In genomic region chr4:102091656-102092055, GRCh38 we compare ENCODE assay signal across 27 cellular contexts.
"Had no signal": no experiment of that assay in that cellular context is flagged by ENCODE, and none has a peak within 500 bp of the region (broad histone marks: within the 10 kb centered on the region; RNA-seq: fewer than 3 reads in every experiment).

No MANE protein-coding gene starts in this region.

- ATAC-seq: activated naive CD4-positive, alpha-beta T cell treated with anti-CD3 and anti-CD28 coated beads, Interleukin-2, amount 50 U/mL, for 72 hours; activated naive CD8-positive, alpha-beta T cell treated with anti-CD3 and anti-CD28 coated beads, Interleukin-2, amount 50 U/mL, for 24 hours; activated T-cell treated with anti-CD3 and anti-CD28 coated beads, Interleukin-2, amount 50 U/mL, for 4 hours; activated T-cell treated with anti-CD3 and anti-CD28 coated beads, Interleukin-2, amount 50 U/mL, for 72 hours; activated T-helper 17 cell treated with anti-CD3 and anti-CD28 coated beads, Interleukin-2, amount 50 U/mL, for 72 hours; body of pancreas had no signal

- DNase-seq: activated effector memory CD4-positive, alpha-beta T cell treated with anti-CD3 and anti-CD28 coated beads, Interleukin-2, amount 50 U/mL, for 16 hours; activated effector memory CD4-positive, alpha-beta T cell treated with Interleukin-2 at 50 U/mL for 16 hours; activated gamma-delta T cell; activated gamma-delta T cell treated with Interleukin-2 at 50 U/mL for 16 hours; activated naive CD4-positive, alpha-beta T cell; activated naive CD4-positive, alpha-beta T cell treated with anti-CD3 and anti-CD28 coated beads for 36 hours; activated naive CD4-positive, alpha-beta T cell treated with anti-CD3 and anti-CD28 coated beads, Interleukin-2, amount 10 ng/mL, durations not matched to agents 7 days and 5 days; activated naive CD4-positive, alpha-beta T cell treated with anti-CD3 and anti-CD28 coated beads, Interleukin-2, amount 50 U/mL, for 16 hours; activated naive CD4-positive, alpha-beta T cell treated with Interleukin-2 at 50 U/mL for 16 hours; activated naive CD8-positive, alpha-beta T cell treated with anti-CD3 and anti-CD28 coated beads for 36 hours; activated naive CD8-positive, alpha-beta T cell treated with anti-CD3 and anti-CD28 coated beads, Interleukin-2, amount 10 ng/mL, durations not matched to agents 7 days and 5 days; activated naive CD8-positive, alpha-beta T cell treated with anti-CD3 and anti-CD28 coated beads, Interleukin-2, amount 50 U/mL, for 24 hours; activated T-cell treated with anti-CD3 and anti-CD28 coated beads, Interleukin-2, amount 50 U/mL, for 24 hours; activated T-cell treated with anti-CD3 and anti-CD28 coated beads, Interleukin-2, amount 50 U/mL, for 4 hours; activated T-cell treated with anti-CD3 and anti-CD28 coated beads, Interleukin-2, amount 50 U/mL, for 48 hours; activated T-cell treated with anti-CD3 and anti-CD28 coated beads, Interleukin-2, amount 50 U/mL, for 72 hours; adrenal gland; amniotic stem cell; amygdala; anterior cingulate cortex; aorta; body of pancreas; brain microvascular endothelial cell; central memory CD4-positive, alpha-beta T cell; cerebellar nuclear complex had no signal
